8 cellular contexts compared by ENCODE assay signal in the genomic region with DNA sequence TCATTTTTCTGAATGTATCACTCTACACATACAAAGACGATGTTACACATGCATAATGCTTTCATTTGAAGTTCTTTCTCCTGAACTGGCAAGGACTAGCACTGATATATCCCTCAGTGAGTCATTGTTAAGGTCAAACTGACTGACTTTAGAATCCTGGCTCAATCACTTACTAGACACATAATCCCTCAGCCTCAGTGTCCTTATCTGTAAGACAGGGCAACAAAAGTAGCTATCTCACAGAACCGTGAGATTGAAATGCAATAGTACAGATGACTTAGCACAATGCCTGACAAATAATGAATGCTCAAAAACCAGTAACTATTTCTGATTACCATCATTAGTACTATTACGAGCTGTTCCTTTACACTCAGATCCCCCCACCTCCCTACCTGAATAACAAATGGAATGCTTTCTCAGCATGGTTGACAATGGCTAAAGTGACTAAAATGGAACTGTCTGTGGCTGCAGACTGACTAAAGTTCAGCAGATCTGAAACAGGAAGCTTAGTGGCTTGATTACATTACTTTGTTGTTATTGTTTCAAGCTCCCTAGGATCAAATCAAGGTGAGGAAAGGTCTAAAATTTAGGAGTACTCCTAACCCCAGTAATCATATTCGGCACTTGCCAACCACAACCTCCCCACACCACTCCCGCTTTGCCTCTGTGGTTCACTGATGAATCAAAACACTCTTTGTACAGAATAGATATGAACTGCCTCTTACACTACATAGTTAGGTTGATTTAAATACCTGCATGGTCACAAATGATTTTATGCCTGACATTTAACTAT. TPM values are rescaled to one million over a fixed set of nuclear protein-coding genes. Genes with fewer than 3 reads are reported as not detected.
DNase-seq lines count a peak whose midpoint lies in the region; ATAC-seq, FAIRE-seq and TF ChIP-seq lines count a peak whose summit lies in the region.

No MANE protein-coding gene starts in this region.

- TF ChIP-seq CTCF in Calu3 (IDR thresholded peaks at IDR 0.05; ENCODE audit: unreplicated experiment) (no peak), bronchial epithelial cell (IDR thresholded peaks at IDR 0.05; ENCODE audit: insufficient read depth, low read length, severe bottlenecking) (no peak), adrenal gland (IDR thresholded peaks at IDR 0.05) (no peak)

- H3K27ac Mint-ChIP-seq in Calu3 (ENCODE audit: unreplicated experiment) = peak overlapping the region; percentile 31
- H3K27ac Mint-ChIP-seq in stimulated activated naive B cell treated with anti-CD40 and anti-IgM and Interleukin-4, amounts not matched to agents 10 μg/mL and 1 μg/mL and 100 μg/mL, for 72 hours = no peak overlapping the region

- H3K9me3 ChIP-seq in adrenal gland (replicated peaks in 1 of 3) = peaks cover 0 to 7% (median 0%) of the 10 kb centered on the region in 3 donors

- H3K4me3 ChIP-seq in bronchial epithelial cell (ENCODE audit: low read depth, low read length) (no peak overlapping the region), adrenal gland (no peak overlapping the region)

- WGBS in adrenal gland, 4 donors = 66 to 79% (median 70%) methylated on average over 5 of the region's 5 CpGs

- H3K36me3 Mint-ChIP-seq in Calu3 (ENCODE audit: insufficient read depth, unreplicated experiment) = peaks cover 6% of the 10 kb centered on the region
- peaks cover 14 to 26% of the 10 kb centered on the region in 2 donors for H3K36me3 Mint-ChIP-seq in stimulated activated naive B cell treated with anti-CD40 and anti-IgM and Interleukin-4, amounts not matched to agents 10 μg/mL and 1 μg/mL and 100 μg/mL, for 72 hours

- no peak overlapping the region for H3K4me3 Mint-ChIP-seq in Calu3 (ENCODE audit: low read depth, unreplicated experiment)
- no peak overlapping the region for H3K4me3 Mint-ChIP-seq in stimulated activated naive B cell treated with anti-CD40 and anti-IgM and Interleukin-4, amounts not matched to agents 10 μg/mL and 1 μg/mL and 100 μg/mL, for 72 hours

- H3K36me3 ChIP-seq in bronchial epithelial cell (ENCODE audit: control insufficient read depth, insufficient read depth, low read length) (peaks cover 2% of the 10 kb centered on the region), adrenal gland (replicated peaks in 1 of 2) (no peaks in the 10 kb centered on the region)

- no TSS peak for BruUV-seq in Calu3 (replicated peaks; lab: Mats Ljungman, UMichigan)

- DNase-seq in Calu3 = no peak
- peak; percentile 13 for DNase-seq in bronchial epithelial cell (ENCODE audit: low read depth)
- peak; percentile 16 for DNase-seq in stimulated activated naive B cell treated with anti-CD40 and anti-IgM and Interleukin-4, amounts not matched to agents 10 μg/mL and 1 μg/mL and 100 μg/mL, for 72 hours
- DNase-seq in activated effector memory CD4-positive, alpha-beta T cell treated with anti-CD3 and anti-CD28 coated beads, Interleukin-2, amount 50 U/mL, for 16 hours = no peak
- no peak for DNase-seq in amniotic stem cell (lab: John Stamatoyannopoulos, UW)
- no peak for DNase-seq in adrenal gland

- no peaks in the 10 kb centered on the region for H3K9me3 Mint-ChIP-seq in Calu3 (ENCODE audit: low read depth, unreplicated experiment)
- no peaks in the 10 kb centered on the region for H3K9me3 Mint-ChIP-seq in stimulated activated naive B cell treated with anti-CD40 and anti-IgM and Interleukin-4, amounts not matched to agents 10 μg/mL and 1 μg/mL and 100 μg/mL, for 72 hours

- H3K4me1 Mint-ChIP-seq in Calu3 (ENCODE audit: low read depth, unreplicated experiment) = peaks cover 12% of the 10 kb centered on the region
- peaks cover 8 to 9% of the 10 kb centered on the region in 2 donors for H3K4me1 Mint-ChIP-seq in stimulated activated naive B cell treated with anti-CD40 and anti-IgM and Interleukin-4, amounts not matched to agents 10 μg/mL and 1 μg/mL and 100 μg/mL, for 72 hours

- no peaks in the 10 kb centered on the region for H3K27me3 Mint-ChIP-seq in Calu3 (ENCODE audit: unreplicated experiment)
- no peaks in the 10 kb centered on the region for H3K27me3 Mint-ChIP-seq in stimulated activated naive B cell treated with anti-CD40 and anti-IgM and Interleukin-4, amounts not matched to agents 10 μg/mL and 1 μg/mL and 100 μg/mL, for 72 hours

- CTCF ChIA-PET in Calu3 (lab: Charles Lee) = interaction anchor here (0.6 kb wide), 1 partner anchor 82 kb away, joined by 3 read pairs; no protein-coding TSS in a partner anchor

- H3K27ac ChIP-seq in adrenal gland = no peak overlapping the region

- no peak for TF ChIP-seq POLR2A in adrenal gland (IDR thresholded peaks at IDR 0.05)

- peak; percentile 43 for FAIRE-seq in bronchial epithelial cell (lab: Jason Lieb, UNC)

- intact Hi-C loops in Calu3 (cut with micrococcal nuclease; ENCODE audit: unreplicated experiment) = no loop called here
- intact Hi-C loops in adrenal gland (cut with DNase I) = no loop called here

- peaks cover 7 to 8% of the 10 kb centered on the region in 2 donors for H3K4me1 ChIP-seq in adrenal gland (replicated peaks in 1 of 2)

- no peaks in the 10 kb centered on the region for H3K27me3 ChIP-seq in bronchial epithelial cell (ENCODE audit: control insufficient read depth, insufficient read depth, low read length)
- no peaks in the 10 kb centered on the region for H3K27me3 ChIP-seq in adrenal gland

- ATAC-seq in GM19455 (IDR thresholded peaks at IDR 0.05; ENCODE audit: unreplicated experiment) (peak; percentile 84), HG03442 (IDR thresholded peaks at IDR 0.05; ENCODE audit: unreplicated experiment) (peak; percentile 83)
- peak; percentile 92 to 95 for ATAC-seq in stimulated activated naive B cell treated with anti-CD40 and anti-IgM and Interleukin-4, amounts not matched to agents 10 μg/mL and 1 μg/mL and 100 μg/mL, for 72 hours (replicated peaks)

RNA-seq across cellular contexts. Expression of a gene that starts 35.8 kb away (rescaled TPM):
- 0.33 and 0.51 TPM in 2 replicates for total RNA-seq in Calu3 (2022)
- total RNA-seq in bronchial epithelial cell = 0.38 and 0.53 TPM in 2 replicates
- total RNA-seq in adrenal gland = 1 to 10 TPM in 7 of 8 donors, under 1 TPM in 1; 0.60 to 4.0 (median 2.0) TPM
- polyA plus RNA-seq in adrenal gland = 1 to 10 TPM; 1.0 to 1.9 (median 1.1) TPM

RNA-seq across cellular contexts. Expression of a gene that starts 40.9 kb away (rescaled TPM):
- 28.7 and 28.8 TPM in 2 replicates for total RNA-seq in Calu3 (2022)
- 32.1 and 33.4 TPM in 2 replicates for total RNA-seq in bronchial epithelial cell
- 10 to 100 TPM; 22.8 to 45.8 (median 33.8) TPM for total RNA-seq in adrenal gland
- polyA plus RNA-seq in adrenal gland = 10 to 100 TPM in 1 of 3 donors, 1 to 10 TPM in 2; 6.5 to 32.5 (median 7.6) TPM

Comparison
In these comparisons a context has a peak if more than half of its experiments do, and no peak if none do; other contexts are left out.
1. DNase-seq: peak in bronchial epithelial cell (single experiment) and stimulated activated naive B cell treated with anti-CD40 and anti-IgM and Interleukin-4, amounts not matched to agents 10 μg/mL and 1 μg/mL and 100 μg/mL, for 72 hours (single experiment); none in Calu3 (single experiment), activated effector memory CD4-positive, alpha-beta T cell treated with anti-CD3 and anti-CD28 coated beads, Interleukin-2, amount 50 U/mL, for 16 hours (single experiment), amniotic stem cell (single experiment) and adrenal gland (0 of 7).
2. Peak in every context shown above with its lines, with median percentiles within 50 percentile points of each other: ATAC-seq.